In the genomic region with DNA sequence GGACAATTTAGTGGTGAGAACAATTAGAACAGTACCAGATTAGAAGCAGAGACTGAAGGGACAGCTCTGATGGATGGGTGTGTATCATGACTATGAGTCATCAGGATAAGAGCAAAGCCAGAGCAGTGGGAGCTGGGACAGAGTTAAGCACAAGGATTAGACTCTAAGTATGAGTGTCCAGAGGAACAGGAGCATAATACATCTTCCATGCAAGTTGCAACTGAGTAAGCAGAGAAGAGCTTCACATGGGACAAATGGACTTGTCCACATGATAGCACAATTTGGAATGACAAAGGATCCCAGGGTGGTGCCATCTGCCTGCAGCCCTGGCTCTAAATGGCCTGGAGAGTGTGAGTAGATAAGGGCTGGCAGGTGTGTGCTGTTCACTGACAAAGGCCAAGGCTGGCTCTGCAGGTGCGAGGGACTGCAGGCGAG, we compare ENCODE assay signal across 11 cellular contexts.
DNase-seq lines count a peak whose midpoint lies in the region; ATAC-seq and TF ChIP-seq lines count a peak whose summit lies in the region.
"Had no signal": no experiment of that assay in that cellular context is flagged by ENCODE, and none has a peak within 500 bp of the region (broad histone marks: within the 10 kb centered on the region; RNA-seq: fewer than 3 reads in every experiment).

No MANE protein-coding gene starts in this region.

- H3K27ac ChIP-seq in endodermal cell (ENCODE audit: low read depth, low read length): no peak overlapping the region
- H3K27ac ChIP-seq in psoas muscle: no peak overlapping the region
- H3K27ac ChIP-seq: tibial artery had no signal

- peaks cover 31% of the 10 kb centered on the region for H3K4me1 Mint-ChIP-seq in endodermal cell
- H3K4me1 Mint-ChIP-seq: IgD-negative memory B cell had no signal

- no peak for TF ChIP-seq CTCF in endodermal cell (conservative IDR thresholded peaks at IDR 0.05)
- TF ChIP-seq CTCF in psoas muscle (IDR thresholded peaks at IDR 0.05): no peak

- no peaks in the 10 kb centered on the region for H3K36me3 Mint-ChIP-seq in endodermal cell (ENCODE audit: low read depth)
- H3K36me3 Mint-ChIP-seq: IgD-negative memory B cell had no signal

- no peak overlapping the region for H3K4me3 Mint-ChIP-seq in endodermal cell
- H3K4me3 Mint-ChIP-seq: IgD-negative memory B cell; T-helper 2 cell treated with Interferon-gamma antibody and Interleukin-4, amounts not matched to agents 5 μg/mL and 100 μg/mL, for 36 hours had no signal

- H3K27me3 Mint-ChIP-seq in endodermal cell (ENCODE audit: insufficient read depth): peaks cover 1% of the 10 kb centered on the region

- no peaks in the 10 kb centered on the region for H3K9me3 Mint-ChIP-seq in endodermal cell
- H3K9me3 Mint-ChIP-seq: T-helper 2 cell treated with Interferon-gamma antibody and Interleukin-4, amounts not matched to agents 5 μg/mL and 100 μg/mL, for 36 hours had no signal

- peak in 3 of 4 donors; percentile 56 to 71 (median 69) for ATAC-seq in psoas muscle
- no peak for ATAC-seq in HG03108 (IDR thresholded peaks at IDR 0.05; ENCODE audit: unreplicated experiment)

- intact Hi-C loops in psoas muscle (cut with DNase I): no loop called here

- no peaks in the 10 kb centered on the region for H3K9me3 ChIP-seq in endodermal cell (ENCODE audit: control insufficient read depth, low read length)
- H3K9me3 ChIP-seq in psoas muscle: no peaks in the 10 kb centered on the region
- H3K9me3 ChIP-seq: tibial artery had no signal

- peak overlapping the region; percentile 44 for H3K27ac Mint-ChIP-seq in endodermal cell
- H3K27ac Mint-ChIP-seq: IgD-negative memory B cell; T-helper 2 cell treated with Interferon-gamma antibody and Interleukin-4, amounts not matched to agents 5 μg/mL and 100 μg/mL, for 36 hours had no signal

- H3K36me3 ChIP-seq in endodermal cell (ENCODE audit: control insufficient read depth, insufficient read depth, low read length) (no peaks in the 10 kb centered on the region), psoas muscle (ENCODE audit: insufficient read depth in 1 of 2, low read depth in 1 of 2) (no peaks in the 10 kb centered on the region)
- H3K36me3 ChIP-seq: tibial artery had no signal

- H3K4me3 ChIP-seq in endodermal cell (ENCODE audit: low read length) (no peak overlapping the region), psoas muscle (no peak overlapping the region)
- H3K4me3 ChIP-seq: tibial artery had no signal

- 37 to 75% methylated on average over 2 of the region's 2 CpGs for WGBS in endodermal cell (ENCODE audit: insufficient coverage in 1 of 2, insufficient read length in 1 of 2), 2 experiments
- WGBS in psoas muscle, 3 donors: 84 to 90% (median 85%) methylated on average over 2 of the region's 2 CpGs

- peak; percentile 13 for DNase-seq in HCEC 1CT
- DNase-seq in NCI-H226: peak; percentile 91
- peak; percentile 82 for DNase-seq in endodermal cell
- no peak for DNase-seq in psoas muscle
- DNase-seq in amniotic stem cell (lab: John Stamatoyannopoulos, UW): no peak
- DNase-seq in activated CD8-positive, alpha-beta memory T cell treated with anti-CD3 and anti-CD28 coated beads for 24 hours: no peak
- no peak for DNase-seq in GDM1 (lab: John Stamatoyannopoulos, UW)
- DNase-seq: tibial artery had no signal

- H3K9ac ChIP-seq in endodermal cell (ENCODE audit: extremely low read depth, low read length, poor library complexity, severe bottlenecking): no peak overlapping the region

- H3K4me1 ChIP-seq in endodermal cell (ENCODE audit: control insufficient read depth, insufficient read depth, low read length): peaks cover 42% of the 10 kb centered on the region
- no peaks in the 10 kb centered on the region for H3K4me1 ChIP-seq in psoas muscle
- H3K4me1 ChIP-seq: tibial artery had no signal

- H3K27me3 ChIP-seq in endodermal cell (ENCODE audit: control insufficient read depth, insufficient read depth, low read length, poor library complexity, severe bottlenecking) (no peaks in the 10 kb centered on the region), psoas muscle (ENCODE audit: insufficient read depth in 3 of 3, low read length in 2 of 3) (no peaks in the 10 kb centered on the region)
- H3K27me3 ChIP-seq: tibial artery had no signal

Comparison
In these comparisons a context has a peak if more than half of its experiments do, and no peak if none do; other contexts are left out.
1. DNase-seq: peak in HCEC 1CT (single experiment), NCI-H226 (single experiment) and endodermal cell (single experiment); none in psoas muscle (0 of 2), amniotic stem cell (single experiment), activated CD8-positive, alpha-beta memory T cell treated with anti-CD3 and anti-CD28 coated beads for 24 hours (single experiment) and GDM1 (single experiment).